Comparison of ENCODE assay signal across 11 cellular contexts in genomic region chr20:39853664-39854063, GRCh38.
DNase-seq lines count a peak whose midpoint lies in the region; ATAC-seq and TF ChIP-seq lines count a peak whose summit lies in the region.
"Had no signal": no experiment of that assay in that cellular context is flagged by ENCODE, and none has a peak within 500 bp of the region (broad histone marks: within the 10 kb centered on the region; RNA-seq: fewer than 3 reads in every experiment).

No MANE protein-coding gene starts in this region.

- H3K4me3 Mint-ChIP-seq in activated naive CD8-positive, alpha-beta T cell treated with anti-CD3 and anti-CD28 coated beads for 36 hours: no peak overlapping the region

- no peaks in the 10 kb centered on the region for H3K9me3 Mint-ChIP-seq in activated naive CD8-positive, alpha-beta T cell treated with anti-CD3 and anti-CD28 coated beads for 36 hours

- no peaks in the 10 kb centered on the region for H3K4me1 Mint-ChIP-seq in activated naive CD8-positive, alpha-beta T cell treated with anti-CD3 and anti-CD28 coated beads for 36 hours

- DNase-seq in GM19240 (ENCODE audit: insufficient read length, low spot score) (peak; percentile 11), epithelial cell of proximal tubule (ENCODE audit: low read depth) (peak; percentile 35), retinal pigment epithelial cell (ENCODE audit: low read depth) (peak; percentile 13), SIG-M5 (lab: John Stamatoyannopoulos, UW) (no peak), Ammon's horn (ENCODE audit: low spot score) (no peak)
- no peak for DNase-seq in activated naive CD8-positive, alpha-beta T cell treated with anti-CD3 and anti-CD28 coated beads for 36 hours
- DNase-seq: activated T-cell treated with anti-CD3 and anti-CD28 coated beads, Interleukin-2, amount 50 U/mL, for 1 hour; mucosa of descending colon; NCI-H1930; stimulated activated CD4-positive, alpha-beta T cell treated with anti-CD3 and anti-CD28 coated beads, Interleukin-4, amount 100 ng/mL, for 24 hours had no signal

- H3K36me3 Mint-ChIP-seq in activated naive CD8-positive, alpha-beta T cell treated with anti-CD3 and anti-CD28 coated beads for 36 hours: no peaks in the 10 kb centered on the region

- ATAC-seq in HG03432 (IDR thresholded peaks at IDR 0.05; ENCODE audit: unreplicated experiment): peak; percentile 71
- ATAC-seq: mucosa of descending colon had no signal

- TF ChIP-seq CTCF in epithelial cell of proximal tubule (conservative IDR thresholded peaks at IDR 0.05; ENCODE audit: low read depth, low read length) (no peak), retinal pigment epithelial cell (conservative IDR thresholded peaks at IDR 0.05; ENCODE audit: low read depth, low read length) (no peak)

- H3K4me3 ChIP-seq in epithelial cell of proximal tubule (ENCODE audit: low read depth, low read length) (no peak overlapping the region), retinal pigment epithelial cell (ENCODE audit: low read length) (no peak overlapping the region)
- H3K4me3 ChIP-seq: mucosa of descending colon had no signal

- H3K27ac Mint-ChIP-seq in activated naive CD8-positive, alpha-beta T cell treated with anti-CD3 and anti-CD28 coated beads for 36 hours: no peak overlapping the region

- H3K27me3 Mint-ChIP-seq in activated naive CD8-positive, alpha-beta T cell treated with anti-CD3 and anti-CD28 coated beads for 36 hours: no peaks in the 10 kb centered on the region

Comparison
In these comparisons a context has a peak if more than half of its experiments do, and no peak if none do; other contexts are left out.
1. DNase-seq: peak in GM19240 (single experiment), epithelial cell of proximal tubule (single experiment) and retinal pigment epithelial cell (single experiment); none in activated naive CD8-positive, alpha-beta T cell treated with anti-CD3 and anti-CD28 coated beads for 36 hours (single experiment), SIG-M5 (single experiment) and Ammon's horn (single experiment).